ENCODE assay signal across 16 cellular contexts in the genomic region with DNA sequence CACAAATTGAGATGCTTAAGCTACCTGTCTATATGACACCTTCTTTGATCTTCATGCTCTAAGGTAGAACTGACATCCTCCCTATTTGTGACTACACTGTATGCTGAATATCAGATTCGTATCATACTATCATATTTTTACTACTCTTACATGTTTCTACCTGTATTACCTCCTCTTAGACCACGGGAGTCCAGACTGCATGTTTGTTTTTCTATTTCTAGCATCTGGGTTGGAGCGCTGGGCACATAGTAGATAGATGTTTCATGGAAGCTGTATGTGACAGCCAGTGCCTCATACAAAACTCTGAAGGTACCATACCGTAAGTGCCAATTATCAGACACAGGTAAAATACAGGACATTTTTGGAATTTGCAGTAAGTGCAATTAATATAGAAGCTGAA. TPM values are rescaled to one million over a fixed set of nuclear protein-coding genes. Genes with fewer than 3 reads are reported as not detected.
DNase-seq lines count a peak whose midpoint lies in the region; ATAC-seq, FAIRE-seq and TF ChIP-seq lines count a peak whose summit lies in the region.
"Had no signal": no experiment of that assay in that cellular context is flagged by ENCODE, and none has a peak within 500 bp of the region (broad histone marks: within the 10 kb centered on the region; RNA-seq: fewer than 3 reads in every experiment).

No MANE protein-coding gene starts in this region.

- no peaks in the 10 kb centered on the region for H3K27me3 ChIP-seq in CD8-positive, alpha-beta memory T cell (ENCODE audit: insufficient read depth, low read length, poor library complexity, severe bottlenecking)
- H3K27me3 ChIP-seq in Loucy (ENCODE audit: insufficient read depth, low read length, poor library complexity, severe bottlenecking) (no peaks in the 10 kb centered on the region), bronchial epithelial cell (ENCODE audit: control insufficient read depth, insufficient read depth, low read length) (no peaks in the 10 kb centered on the region)
- H3K27me3 ChIP-seq: gastrocnemius medialis, Peyer's patch had no signal

- no peak overlapping the region for H3K4me3 ChIP-seq in CD8-positive, alpha-beta memory T cell (ENCODE audit: low read length)
- H3K4me3 ChIP-seq in Loucy (ENCODE audit: low read length, poor library complexity, severe bottlenecking) (no peak overlapping the region), bronchial epithelial cell (ENCODE audit: low read depth, low read length) (no peak overlapping the region), coronary artery (no peak overlapping the region)
- H3K4me3 ChIP-seq: gastrocnemius medialis, GM12878, Peyer's patch had no signal

- H3K36me3 Mint-ChIP-seq in CD8-positive, alpha-beta memory T cell = peaks cover 11 to 52% (median 22%) of the 10 kb centered on the region in 3 donors
- peaks cover 0 to 33% (median 3%) of the 10 kb centered on the region in 3 donors for H3K36me3 Mint-ChIP-seq in naive thymus-derived CD8-positive, alpha-beta T cell

- TF ChIP-seq CTCF in Loucy (conservative IDR thresholded peaks at IDR 0.05; ENCODE audit: low read length) = no peak
- TF ChIP-seq CTCF in bronchial epithelial cell (IDR thresholded peaks at IDR 0.05; ENCODE audit: insufficient read depth, low read length, severe bottlenecking) = no peak
- no peak for TF ChIP-seq CTCF in coronary artery (IDR thresholded peaks at IDR 0.05)

- peaks cover 35% of the 10 kb centered on the region for H3K4me1 ChIP-seq in CD8-positive, alpha-beta memory T cell (ENCODE audit: insufficient read depth, low read length)
- peaks cover 38% of the 10 kb centered on the region for H3K4me1 ChIP-seq in Loucy (ENCODE audit: insufficient read depth, low read length, poor library complexity, severe bottlenecking)
- H3K4me1 ChIP-seq: gastrocnemius medialis had no signal

- ATAC-seq in naive thymus-derived CD8-positive, alpha-beta T cell = no peak
- no peak for ATAC-seq in left ventricle myocardium superior
- ATAC-seq: gastrocnemius medialis, HCT116 had no signal

- intact Hi-C loops in left ventricle myocardium superior (cut with micrococcal nuclease) = no loop called here

- no peaks in the 10 kb centered on the region for H3K27me3 Mint-ChIP-seq in CD8-positive, alpha-beta memory T cell
- no peaks in the 10 kb centered on the region for H3K27me3 Mint-ChIP-seq in naive thymus-derived CD8-positive, alpha-beta T cell
- H3K27me3 Mint-ChIP-seq: IgD-negative memory B cell had no signal

- H4K20me1 ChIP-seq in Loucy (ENCODE audit: insufficient read depth, low read length, poor library complexity, severe bottlenecking) = peaks cover 3% of the 10 kb centered on the region

- CTCF ChIA-PET in CD8-positive, alpha-beta memory T cell (lab: Charles Lee) = interaction anchor here (1.7 kb wide), 1 partner anchor 69 kb away, joined by 5 read pairs; a partner anchor contains a TSS

- H3K27ac Mint-ChIP-seq in CD8-positive, alpha-beta memory T cell = peak overlapping the region; percentile 68 to 95 (median 84)
- H3K27ac Mint-ChIP-seq in naive thymus-derived CD8-positive, alpha-beta T cell = peak overlapping the region in 4 of 10 donors; percentile 54 to 79 (median 62)
- H3K27ac Mint-ChIP-seq: activated T-cell treated with anti-CD3 and anti-CD28 coated beads, Interleukin-2, amount 50 U/mL, for 72 hours had no signal

- no peaks in the 10 kb centered on the region for H3K9me3 ChIP-seq in CD8-positive, alpha-beta memory T cell (ENCODE audit: low read length)
- H3K9me3 ChIP-seq in Loucy (ENCODE audit: insufficient read depth, low read depth, low read length) = 0 out of 2 replicates have a peak, but pooled peaks cover 9% of the 10 kb centered on the region
- H3K9me3 ChIP-seq: Peyer's patch had no signal

- POLR2A ChIA-PET in CD8-positive, alpha-beta memory T cell (lab: Charles Lee) = no interaction called here
- POLR2A ChIA-PET in naive thymus-derived CD8-positive, alpha-beta T cell (lab: Charles Lee) = interaction anchor here (1.6 kb wide), 1 partner anchor 69 kb away, joined by 9 read pairs; a partner anchor contains a TSS

- no peaks in the 10 kb centered on the region for H3K79me2 ChIP-seq in Loucy (ENCODE audit: insufficient read depth, low read length)

- H3K9ac ChIP-seq in Loucy (ENCODE audit: low read depth, low read length, poor library complexity, severe bottlenecking) = no peak overlapping the region

- DNase-seq in CD8-positive, alpha-beta memory T cell = no peak
- DNase-seq in bronchial epithelial cell (ENCODE audit: low read depth) = peak; percentile 68
- no peak for DNase-seq in naive thymus-derived CD8-positive, alpha-beta T cell
- no peak for DNase-seq in stimulated activated CD4-positive, alpha-beta T cell treated with anti-CD3 and anti-CD28 coated beads, Interleukin-15, amount 100 ng/mL, for 24 hours
- DNase-seq in NCI-H1417 treated with DMSO at 0.1 percent for 48 hours (lab: John Stamatoyannopoulos, UW) = no peak
- no peak for DNase-seq in left ventricle myocardium superior
- DNase-seq in coronary artery (ENCODE audit: low spot score) = no peak
- DNase-seq: activated T-cell treated with anti-CD3 and anti-CD28 coated beads, Interleukin-2, amount 50 U/mL, for 72 hours; effector CD4-positive, alpha-beta T cell; gastrocnemius medialis; Peyer's patch; SW 1271 had no signal

- H3F3A ChIP-seq in Loucy (ENCODE audit: low read depth) = 0 out of 2 replicates have a peak, but pooled peaks cover 3% of the 10 kb centered on the region

- H2AFZ ChIP-seq in Loucy (ENCODE audit: low read length) = no peak overlapping the region

- H3K4me1 Mint-ChIP-seq in CD8-positive, alpha-beta memory T cell = peaks cover 61 to 73% (median 69%) of the 10 kb centered on the region in 3 donors
- H3K4me1 Mint-ChIP-seq in naive thymus-derived CD8-positive, alpha-beta T cell = peaks cover 18 to 56% (median 39%) of the 10 kb centered on the region in 4 donors

- no peak overlapping the region for H3K27ac ChIP-seq in CD8-positive, alpha-beta memory T cell (ENCODE audit: low read depth, low read length)
- peak overlapping the region in 1 of 2 donors; percentile 30 for H3K27ac ChIP-seq in coronary artery
- H3K27ac ChIP-seq: gastrocnemius medialis had no signal

- peak overlapping the region; percentile 65 for H3K4me2 ChIP-seq in Loucy (ENCODE audit: low read depth, low read length, poor library complexity, severe bottlenecking)

- H3K4me3 Mint-ChIP-seq in CD8-positive, alpha-beta memory T cell = peak overlapping the region in 6 of 7 donors; percentile 35 to 77 (median 69)
- peak overlapping the region in 9 of 10 donors; percentile 4 to 79 (median 70) for H3K4me3 Mint-ChIP-seq in naive thymus-derived CD8-positive, alpha-beta T cell

- H3K36me3 ChIP-seq in CD8-positive, alpha-beta memory T cell (ENCODE audit: insufficient read depth, low read length) = no peaks in the 10 kb centered on the region
- H3K36me3 ChIP-seq in Loucy (ENCODE audit: insufficient read depth, low read length) (no peaks in the 10 kb centered on the region; the same call in none of the 2 replicates), bronchial epithelial cell (ENCODE audit: control insufficient read depth, insufficient read depth, low read length) (peaks cover 4% of the 10 kb centered on the region)
- H3K36me3 ChIP-seq: gastrocnemius medialis, Peyer's patch had no signal

- H3K9me2 ChIP-seq in Loucy (replicated peaks; ENCODE audit: low read depth, low read length) = no peaks in the 10 kb centered on the region

- peaks cover 2 to 7% (median 2%) of the 10 kb centered on the region in 5 donors for H3K9me3 Mint-ChIP-seq in CD8-positive, alpha-beta memory T cell
- H3K9me3 Mint-ChIP-seq in naive thymus-derived CD8-positive, alpha-beta T cell = peaks cover 0 to 22% (median 5%) of the 10 kb centered on the region in 9 donors

- no peak for FAIRE-seq in bronchial epithelial cell (lab: Jason Lieb, UNC)
- FAIRE-seq: GM12878 had no signal

RNA-seq across cellular contexts. Expression of a gene that starts 47.6 kb away (rescaled TPM):
- total RNA-seq in CD8-positive, alpha-beta memory T cell = 1 to 10 TPM; 6.3 to 7.2 TPM
- polyA plus RNA-seq in CD8-positive, alpha-beta memory T cell = 6.4 TPM
- total RNA-seq in bronchial epithelial cell (20.0 and 25.5 TPM in 2 replicates), left ventricle myocardium superior (7.7 TPM)
- total RNA-seq in naive thymus-derived CD8-positive, alpha-beta T cell = 10 to 100 TPM in 1 of 2 experiments, 1 to 10 TPM in 1; 9.7 to 14.9 TPM
- polyA plus RNA-seq in naive thymus-derived CD8-positive, alpha-beta T cell = 1 to 10 TPM; 2.7 to 5.1 (median 3.8) TPM
